ENCODE assay signal across 15 cellular contexts in the genomic region with DNA sequence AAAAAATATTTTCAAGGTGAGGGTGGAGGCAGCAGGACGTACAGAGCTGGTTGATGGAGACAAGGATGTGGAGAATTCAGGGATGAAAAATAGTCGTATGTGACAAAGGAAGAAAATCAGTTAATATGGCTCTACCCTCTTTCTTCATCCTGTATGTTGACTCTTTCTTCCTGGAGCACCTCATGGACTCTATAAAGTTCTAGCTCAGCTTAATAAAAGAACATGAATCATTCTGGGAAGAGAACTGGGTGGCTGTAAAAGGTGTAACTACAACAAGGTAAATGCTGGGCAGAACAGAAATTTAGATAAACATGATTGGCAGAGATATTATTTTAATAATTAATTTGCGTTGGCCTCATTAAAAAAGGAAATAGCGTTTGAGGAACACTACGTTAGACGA.
DNase-seq lines count a peak whose midpoint lies in the region; TF ChIP-seq lines count a peak whose summit lies in the region.
"Had no signal": no experiment of that assay in that cellular context is flagged by ENCODE, and none has a peak within 500 bp of the region (broad histone marks: within the 10 kb centered on the region; RNA-seq: fewer than 3 reads in every experiment).

No MANE protein-coding gene starts in this region.

- H2BK12ac ChIP-seq in mesenchymal stem cell (ENCODE audit: low read length in 2 of 2) = no peak overlapping the region

- H3K4me3 ChIP-seq in WERI-Rb-1 (ENCODE audit: low read depth, low read length) = no peak overlapping the region
- no peak overlapping the region for H3K4me3 ChIP-seq in mesenchymal stem cell (ENCODE audit: insufficient read depth in 1 of 2, low read depth in 1 of 2, low read length in 2 of 2)
- no peak overlapping the region for H3K4me3 ChIP-seq in adrenal gland
- H3K4me3 ChIP-seq in endodermal cell (ENCODE audit: low read length) = no peak overlapping the region
- H3K4me3 ChIP-seq in effector memory CD4-positive, alpha-beta T cell (ENCODE audit: insufficient read depth, low read depth, low read length, poor library complexity, severe bottlenecking) = no peak overlapping the region
- H3K4me3 ChIP-seq: GM23338 had no signal

- H3K14ac ChIP-seq in mesenchymal stem cell (ENCODE audit: low read length in 2 of 2) = no peak overlapping the region

- H3K36me3 Mint-ChIP-seq in endodermal cell (ENCODE audit: low read depth) = no peaks in the 10 kb centered on the region
- H3K36me3 Mint-ChIP-seq: CD4-positive, alpha-beta memory T cell had no signal

- no peak overlapping the region for H3K4me2 ChIP-seq in mesenchymal stem cell (ENCODE audit: low read length, poor library complexity, severe bottlenecking)
- H3K4me2 ChIP-seq: GM23338 had no signal

- TF ChIP-seq CTCF in 22Rv1 (IDR thresholded peaks at IDR 0.05) (no peak), WERI-Rb-1 (IDR thresholded peaks at IDR 0.05; ENCODE audit: low read depth, low read length) (no peak), adrenal gland (IDR thresholded peaks at IDR 0.05) (no peak), endodermal cell (conservative IDR thresholded peaks at IDR 0.05) (no peak)

- H3K23ac ChIP-seq in mesenchymal stem cell (ENCODE audit: low read length in 2 of 2) = no peak overlapping the region

- peaks cover 3% of the 10 kb centered on the region for H3K27me3 Mint-ChIP-seq in endodermal cell (ENCODE audit: insufficient read depth)
- H3K27me3 Mint-ChIP-seq: CD4-positive, alpha-beta memory T cell had no signal

- H3K27ac Mint-ChIP-seq in endodermal cell = no peak overlapping the region
- H3K27ac Mint-ChIP-seq: CD4-positive, alpha-beta memory T cell; GM23338; H9 had no signal

- no peak overlapping the region for H3K18ac ChIP-seq in mesenchymal stem cell (ENCODE audit: low read depth in 1 of 2, low read length in 2 of 2)

- H3K36me3 ChIP-seq in WERI-Rb-1 = no peaks in the 10 kb centered on the region
- no peaks in the 10 kb centered on the region for H3K36me3 ChIP-seq in mesenchymal stem cell (ENCODE audit: control insufficient read depth in 1 of 2, insufficient read depth in 2 of 2, low read depth in 1 of 2, low read length in 2 of 2)
- no peaks in the 10 kb centered on the region for H3K36me3 ChIP-seq in adrenal gland (replicated peaks in 1 of 2)
- no peaks in the 10 kb centered on the region for H3K36me3 ChIP-seq in endodermal cell (ENCODE audit: control insufficient read depth, insufficient read depth, low read length)
- H3K36me3 ChIP-seq in effector memory CD4-positive, alpha-beta T cell (ENCODE audit: control insufficient read depth, insufficient read depth, low read length) = no peaks in the 10 kb centered on the region

- DNase-seq in HT-29 (ENCODE audit: low spot score) (peak; percentile 80), WERI-Rb-1 (no peak), mesenchymal stem cell (no peak), adrenal gland (no peak), HK-2 (ENCODE audit: unreplicated experiment) (no peak), endodermal cell (no peak)
- no peak for DNase-seq in effector memory CD4-positive, alpha-beta T cell
- DNase-seq: 8988T; C1 segment of cervical spinal cord; CD4-positive, alpha-beta memory T cell; DMS53; DND-41; H9 had no signal

- no peak overlapping the region for H3K4ac ChIP-seq in mesenchymal stem cell (ENCODE audit: low read depth in 1 of 2, low read length in 2 of 2)

- H3K79me1 ChIP-seq in mesenchymal stem cell (replicated peaks; ENCODE audit: low read length, poor library complexity, severe bottlenecking) = no peaks in the 10 kb centered on the region

- no peak overlapping the region for H4K8ac ChIP-seq in mesenchymal stem cell (ENCODE audit: low read length)

- H3K27ac ChIP-seq in 22Rv1 (peak overlapping the region; percentile 61), WERI-Rb-1 (peak overlapping the region; percentile 25), mesenchymal stem cell (ENCODE audit: low read length, poor library complexity, severe bottlenecking) (peak overlapping the region; percentile 80), adrenal gland (no peak overlapping the region), endodermal cell (ENCODE audit: low read depth, low read length) (no peak overlapping the region)
- no peak overlapping the region for H3K27ac ChIP-seq in effector memory CD4-positive, alpha-beta T cell (ENCODE audit: insufficient read depth, low read length, poor library complexity, severe bottlenecking)

- H3K4me1 ChIP-seq in mesenchymal stem cell (ENCODE audit: control insufficient read depth, insufficient read depth, low read depth, low read length) = peaks cover 7% of the 10 kb centered on the region
- no peaks in the 10 kb centered on the region for H3K4me1 ChIP-seq in adrenal gland (replicated peaks in 1 of 2)
- no peaks in the 10 kb centered on the region for H3K4me1 ChIP-seq in endodermal cell (ENCODE audit: control insufficient read depth, insufficient read depth, low read length)
- H3K4me1 ChIP-seq in effector memory CD4-positive, alpha-beta T cell (ENCODE audit: control insufficient read depth, insufficient read depth, low read length, poor library complexity, severe bottlenecking) = no peaks in the 10 kb centered on the region

- no peak overlapping the region for H2BK120ac ChIP-seq in mesenchymal stem cell (ENCODE audit: low read depth, low read length)

- peaks cover 23% of the 10 kb centered on the region for H3K4me1 Mint-ChIP-seq in endodermal cell

- no peak overlapping the region for H3K4me3 Mint-ChIP-seq in endodermal cell
- H3K4me3 Mint-ChIP-seq: CD4-positive, alpha-beta memory T cell; GM23338; H9 had no signal

- TF ChIP-seq POLR2A in adrenal gland (IDR thresholded peaks at IDR 0.05) = no peak

- intact Hi-C loops in adrenal gland (cut with DNase I) = no loop called here

- no peaks in the 10 kb centered on the region for H3K9me3 ChIP-seq in WERI-Rb-1 (ENCODE audit: severe bottlenecking)
- H3K9me3 ChIP-seq in mesenchymal stem cell (ENCODE audit: control insufficient read depth, low read length) = no peaks in the 10 kb centered on the region
- no peaks in the 10 kb centered on the region for H3K9me3 ChIP-seq in adrenal gland (replicated peaks in 1 of 3)
- peaks cover 14% of the 10 kb centered on the region for H3K9me3 ChIP-seq in endodermal cell (ENCODE audit: control insufficient read depth, low read length)
- H3K9me3 ChIP-seq in effector memory CD4-positive, alpha-beta T cell (ENCODE audit: control insufficient read depth, low read length) = no peaks in the 10 kb centered on the region

- no peak overlapping the region for H2AFZ ChIP-seq in mesenchymal stem cell (ENCODE audit: low read depth, low read length)
- H2AFZ ChIP-seq: GM23338 had no signal

- peak overlapping the region; percentile 53 for H2BK5ac ChIP-seq in mesenchymal stem cell (ENCODE audit: low read depth, low read length, poor library complexity, severe bottlenecking)

- 71% methylated on average over 6 of the region's 6 CpGs for WGBS in mesenchymal stem cell
- WGBS in adrenal gland, 4 donors = 79 to 91% (median 87%) methylated on average over 6 of the region's 6 CpGs
- WGBS in endodermal cell (ENCODE audit: insufficient coverage in 1 of 2, insufficient read length in 1 of 2), 2 experiments = 92 to 100% methylated on average over 5 to 6 of the region's 6 CpGs

- H2BK15ac ChIP-seq in mesenchymal stem cell (ENCODE audit: low read depth, poor library complexity, severe bottlenecking) = no peak overlapping the region

- peaks cover 7% of the 10 kb centered on the region for H3K9me3 Mint-ChIP-seq in endodermal cell
- H3K9me3 Mint-ChIP-seq: GM23338, H9 had no signal

- no peak overlapping the region for H3K9ac ChIP-seq in mesenchymal stem cell (ENCODE audit: low read length)
- no peak overlapping the region for H3K9ac ChIP-seq in endodermal cell (ENCODE audit: extremely low read depth, low read length, poor library complexity, severe bottlenecking)

- peak overlapping the region; percentile 49 for H2AK5ac ChIP-seq in mesenchymal stem cell (ENCODE audit: low read length, severe bottlenecking)

- no peak overlapping the region for H4K91ac ChIP-seq in mesenchymal stem cell (ENCODE audit: low read length)

- H3K27me3 ChIP-seq in WERI-Rb-1 (ENCODE audit: insufficient read depth, low read depth, severe bottlenecking) (no peaks in the 10 kb centered on the region), mesenchymal stem cell (ENCODE audit: control insufficient read depth in 1 of 2, insufficient read depth in 1 of 2, low read length in 2 of 2) (no peaks in the 10 kb centered on the region), adrenal gland (no peaks in the 10 kb centered on the region), endodermal cell (ENCODE audit: control insufficient read depth, insufficient read depth, low read length, poor library complexity, severe bottlenecking) (no peaks in the 10 kb centered on the region)
- H3K27me3 ChIP-seq in effector memory CD4-positive, alpha-beta T cell (replicated peaks; ENCODE audit: control insufficient read depth, insufficient read depth, low read length, poor library complexity, severe bottlenecking) = no peaks in the 10 kb centered on the region

Comparison
In these comparisons a context has a peak if more than half of its experiments do, and no peak if none do; other contexts are left out.
1. H3K27ac ChIP-seq: peak in 22Rv1 (single experiment), WERI-Rb-1 (single experiment) and mesenchymal stem cell (single experiment); none in adrenal gland (0 of 5), endodermal cell (single experiment) and effector memory CD4-positive, alpha-beta T cell (single experiment).